ENCODE assay signal across 19 cellular contexts in genomic region chr10:11884706-11885423, GRCh38.
"Had no signal": no experiment of that assay in that cellular context is flagged by ENCODE, and none has a peak within 500 bp of the region (broad histone marks: within the 10 kb centered on the region; RNA-seq: fewer than 3 reads in every experiment).

No MANE protein-coding gene starts in this region.

- ATAC-seq: activated naive CD4-positive, alpha-beta T cell treated with anti-CD3 and anti-CD28 coated beads, Interleukin-2, amount 50 U/mL, for 72 hours; effector memory CD8-positive, alpha-beta T cell; gastroesophageal sphincter; heart left ventricle; naive thymus-derived CD8-positive, alpha-beta T cell; stimulated activated naive B cell treated with anti-CD40 and anti-IgM and Interleukin-4, amounts not matched to agents 10 μg/mL and 1 μg/mL and 100 μg/mL, for 72 hours had no signal

- DNase-seq: activated CD4-positive, alpha-beta T cell treated with anti-CD3 and anti-CD28 coated beads for 1 hour; activated CD4-positive, alpha-beta T cell treated with anti-CD3 and anti-CD28 coated beads, Interleukin-2, amount 50 U/mL, for 4 hours; activated gamma-delta T cell; adrenal gland; effector memory CD8-positive, alpha-beta T cell; kidney glomerular epithelial cell; spleen; stimulated activated naive B cell treated with anti-CD40 and anti-IgM and Interleukin-4, amounts not matched to agents 10 μg/mL and 1 μg/mL and 100 μg/mL, for 72 hours; SW 1271; T-helper 2 cell; WERI-Rb-1 had no signal

- H2AFZ ChIP-seq: parathyroid adenoma had no signal

- H3K9me3 Mint-ChIP-seq: activated naive CD4-positive, alpha-beta T cell treated with anti-CD3 and anti-CD28 coated beads, Interleukin-2, amount 50 U/mL, for 72 hours; dendritic cell treated with granulocyte-macrophage colony-stimulating factor and Interleukin-4, amounts not matched to agents 40 ng/mL and 50 ng/mL, for 4 days; effector memory CD8-positive, alpha-beta T cell; naive thymus-derived CD8-positive, alpha-beta T cell; stimulated activated naive B cell treated with anti-CD40 and anti-IgM and Interleukin-4, amounts not matched to agents 10 μg/mL and 1 μg/mL and 100 μg/mL, for 72 hours had no signal

- H3K4me3 Mint-ChIP-seq: dendritic cell treated with granulocyte-macrophage colony-stimulating factor and Interleukin-4, amounts not matched to agents 40 ng/mL and 50 ng/mL, for 4 days; effector memory CD8-positive, alpha-beta T cell; naive thymus-derived CD8-positive, alpha-beta T cell; stimulated activated naive B cell treated with anti-CD40 and anti-IgM and Interleukin-4, amounts not matched to agents 10 μg/mL and 1 μg/mL and 100 μg/mL, for 72 hours had no signal

- H3K27ac ChIP-seq: adrenal gland, cardiac muscle cell, gastroesophageal sphincter, heart left ventricle, parathyroid adenoma, spleen, thoracic aorta, WERI-Rb-1 had no signal

- H3K4me3 ChIP-seq: adrenal gland, cardiac muscle cell, gastroesophageal sphincter, heart left ventricle, spleen, thoracic aorta had no signal

- H3K27ac Mint-ChIP-seq: dendritic cell treated with granulocyte-macrophage colony-stimulating factor and Interleukin-4, amounts not matched to agents 40 ng/mL and 50 ng/mL, for 4 days; effector memory CD8-positive, alpha-beta T cell; naive thymus-derived CD8-positive, alpha-beta T cell; stimulated activated naive B cell treated with anti-CD40 and anti-IgM and Interleukin-4, amounts not matched to agents 10 μg/mL and 1 μg/mL and 100 μg/mL, for 72 hours had no signal

- H3K36me3 Mint-ChIP-seq: activated naive CD4-positive, alpha-beta T cell treated with anti-CD3 and anti-CD28 coated beads, Interleukin-2, amount 50 U/mL, for 72 hours; naive thymus-derived CD8-positive, alpha-beta T cell; stimulated activated naive B cell treated with anti-CD40 and anti-IgM and Interleukin-4, amounts not matched to agents 10 μg/mL and 1 μg/mL and 100 μg/mL, for 72 hours had no signal

- H3K9me3 ChIP-seq: adrenal gland, gastroesophageal sphincter, heart left ventricle, spleen, thoracic aorta had no signal

- H3K36me3 ChIP-seq: adrenal gland, cardiac muscle cell, gastroesophageal sphincter, heart left ventricle, spleen, thoracic aorta, WERI-Rb-1 had no signal

- H3K4me1 ChIP-seq: adrenal gland, gastroesophageal sphincter, parathyroid adenoma had no signal

- H3K27me3 Mint-ChIP-seq: dendritic cell treated with granulocyte-macrophage colony-stimulating factor and Interleukin-4, amounts not matched to agents 40 ng/mL and 50 ng/mL, for 4 days; effector memory CD8-positive, alpha-beta T cell; naive thymus-derived CD8-positive, alpha-beta T cell; stimulated activated naive B cell treated with anti-CD40 and anti-IgM and Interleukin-4, amounts not matched to agents 10 μg/mL and 1 μg/mL and 100 μg/mL, for 72 hours had no signal

- H3K27me3 ChIP-seq: adrenal gland, cardiac muscle cell, gastroesophageal sphincter, heart left ventricle, spleen had no signal

- H3K79me2 ChIP-seq: parathyroid adenoma had no signal
